Comparison of ENCODE assay signal across 8 cellular contexts in genomic region chr3:53160660-53161344, GRCh38. TPM values are rescaled to one million over a fixed set of nuclear protein-coding genes. Genes with fewer than 3 reads are reported as not detected.
DNase-seq lines count a peak whose midpoint lies in the region; ATAC-seq and TF ChIP-seq lines count a peak whose summit lies in the region.

TSS of gene PRKCD (plus strand) at chr3:53161209. CDS start at chr3:53178423, 17,214 bp downstream.

- H3K36me3 Mint-ChIP-seq in CD8-positive, alpha-beta T cell, result peaks cover 3% of the 10 kb centered on the region
- peaks cover 6% of the 10 kb centered on the region for H3K36me3 Mint-ChIP-seq in activated T-helper 17 cell treated with anti-CD3 and anti-CD28 coated beads, Interleukin-2, amount 50 U/mL, for 72 hours (ENCODE audit: low read depth)
- no peaks in the 10 kb centered on the region for H3K36me3 Mint-ChIP-seq in nephron (ENCODE audit: low read depth)

- peak; percentile 11 for TF ChIP-seq CTCF in CD8-positive, alpha-beta T cell (IDR thresholded peaks at IDR 0.05)
- TF ChIP-seq CTCF in Peyer's patch (IDR thresholded peaks at IDR 0.05) (peak; percentile 47 to 68 (median 61)), fibroblast of pulmonary artery (IDR thresholded peaks at IDR 0.05; ENCODE audit: low read length, missing control alignments) (peak; percentile 38), nephron (IDR thresholded peaks at IDR 0.05; ENCODE audit: unreplicated experiment in 3 of 3) (peak; percentile 4 to 42 (median 41))

- TF ChIP-seq POLR2A in Peyer's patch (IDR thresholded peaks at IDR 0.05), result peak; percentile 73 to 89

- no peaks in the 10 kb centered on the region for H3K9me3 Mint-ChIP-seq in CD8-positive, alpha-beta T cell
- H3K9me3 Mint-ChIP-seq in activated T-helper 17 cell treated with anti-CD3 and anti-CD28 coated beads, Interleukin-2, amount 50 U/mL, for 72 hours, result no peaks in the 10 kb centered on the region
- H3K9me3 Mint-ChIP-seq in nephron, result no peaks in the 10 kb centered on the region

- peak within 1 kb of the TSS; percentile 85 for H3K27ac Mint-ChIP-seq in CD8-positive, alpha-beta T cell
- peak within 1 kb of the TSS; percentile 86 for H3K27ac Mint-ChIP-seq in activated T-helper 17 cell treated with anti-CD3 and anti-CD28 coated beads, Interleukin-2, amount 50 U/mL, for 72 hours
- H3K27ac Mint-ChIP-seq in nephron, result peak within 1 kb of the TSS in 2 of 3 experiments; percentile 32 to 69

- H3K36me3 ChIP-seq in CD8-positive, alpha-beta T cell (ENCODE audit: insufficient read depth, low read length), result no peaks in the 10 kb centered on the region
- peaks cover 0 to 12% (median 0%) of the 10 kb centered on the region in 3 donors for H3K36me3 ChIP-seq in Peyer's patch

- POLR2A ChIA-PET in CD8-positive, alpha-beta T cell (lab: Charles Lee), result interaction anchor here (1.3 to 1.4 kb wide), 3 partner anchors 27 to 42 kb away, joined by 3 to 4 read pairs (median 4); partner anchors contain the start of gene RFT1

- H3K4me3 ChIP-seq in CD8-positive, alpha-beta T cell (ENCODE audit: low read depth, low read length), result peak within 1 kb of the TSS; percentile 85
- peak within 1 kb of the TSS; percentile 77 to 99 (median 98) for H3K4me3 ChIP-seq in Peyer's patch
- H3K4me3 ChIP-seq in fibroblast of pulmonary artery (replicated peaks; ENCODE audit: low read depth, low read length), result peak within 1 kb of the TSS; percentile 83

- peaks cover 15% of the 10 kb centered on the region for H3K27me3 Mint-ChIP-seq in CD8-positive, alpha-beta T cell (ENCODE audit: low read depth)
- H3K27me3 Mint-ChIP-seq in activated T-helper 17 cell treated with anti-CD3 and anti-CD28 coated beads, Interleukin-2, amount 50 U/mL, for 72 hours, result peaks cover 4% of the 10 kb centered on the region
- H3K27me3 Mint-ChIP-seq in nephron (ENCODE audit: low read depth), result peaks cover 33% of the 10 kb centered on the region

- peaks cover 29% of the 10 kb centered on the region for H3K4me1 ChIP-seq in CD8-positive, alpha-beta T cell (ENCODE audit: insufficient read depth, low read length)
- H3K4me1 ChIP-seq in Peyer's patch, result peaks cover 6 to 55% (median 14%) of the 10 kb centered on the region in 4 donors

- CTCF ChIA-PET in CD8-positive, alpha-beta T cell (lab: Charles Lee), result interaction anchor here (1.3 kb wide), 1 partner anchor 35 kb away, joined by 6 read pairs; no protein-coding TSS in a partner anchor

- H3K9me3 ChIP-seq in CD8-positive, alpha-beta T cell (ENCODE audit: low read length), result no peaks in the 10 kb centered on the region
- H3K9me3 ChIP-seq in Peyer's patch, result no peaks in the 10 kb centered on the region

- H3K27me3 ChIP-seq in CD8-positive, alpha-beta T cell (ENCODE audit: insufficient read depth, low read length), result peaks cover 1% of the 10 kb centered on the region
- H3K27me3 ChIP-seq in Peyer's patch, result no peaks in the 10 kb centered on the region

- peak; percentile 75 for ATAC-seq in CD8-positive, alpha-beta T cell
- ATAC-seq in GM19328 (IDR thresholded peaks at IDR 0.05; ENCODE audit: unreplicated experiment) (peak; percentile 45), HG03521 (IDR thresholded peaks at IDR 0.05; ENCODE audit: unreplicated experiment) (peak; percentile 46)
- ATAC-seq in activated T-helper 17 cell treated with anti-CD3 and anti-CD28 coated beads, Interleukin-2, amount 50 U/mL, for 72 hours (replicated peaks), result peak; percentile 78
- ATAC-seq in stimulated activated naive CD8-positive, alpha-beta T cell treated with anti-CD3 and anti-CD28 coated beads, Interleukin-15, Interleukin-2, amounts not matched to agents 100 U/mL and 50 U/mL, for 24 hours, result peak; percentile 72

- intact Hi-C loops in CD8-positive, alpha-beta T cell (cut with DNase I, micrococcal nuclease), result loop anchor here (1.0 to 10.0 kb wide), 3 partner anchors 31 to 264 kb away; partner anchors contain the start of genes RFT1 (in 2 of the 2), STIMATE (in 2 of the 2) and TKT (in 1 of the 2)

- H3K4me3 Mint-ChIP-seq in CD8-positive, alpha-beta T cell, result peak within 1 kb of the TSS; percentile 87
- H3K4me3 Mint-ChIP-seq in activated T-helper 17 cell treated with anti-CD3 and anti-CD28 coated beads, Interleukin-2, amount 50 U/mL, for 72 hours, result peak within 1 kb of the TSS; percentile 87
- H3K4me3 Mint-ChIP-seq in nephron, result peak within 1 kb of the TSS; percentile 90 to 94 (median 92)

- peaks cover 24% of the 10 kb centered on the region for H3K4me1 Mint-ChIP-seq in CD8-positive, alpha-beta T cell (ENCODE audit: low read depth)
- H3K4me1 Mint-ChIP-seq in activated T-helper 17 cell treated with anti-CD3 and anti-CD28 coated beads, Interleukin-2, amount 50 U/mL, for 72 hours, result peaks cover 21% of the 10 kb centered on the region
- peaks cover 40% of the 10 kb centered on the region for H3K4me1 Mint-ChIP-seq in nephron

- peak within 1 kb of the TSS; percentile 50 for H3K27ac ChIP-seq in CD8-positive, alpha-beta T cell (ENCODE audit: low read depth, low read length)
- peak within 1 kb of the TSS; percentile 86 to 98 (median 96) for H3K27ac ChIP-seq in Peyer's patch

- peak; percentile 60 to 84 (median 76) for DNase-seq in CD8-positive, alpha-beta T cell
- DNase-seq in Peyer's patch (peak; percentile 89 to 94 (median 93)), fibroblast of pulmonary artery (ENCODE audit: low read depth) (peak; percentile 87)
- DNase-seq in stimulated activated naive CD8-positive, alpha-beta T cell treated with anti-CD3 and anti-CD28 coated beads, Interleukin-15, Interleukin-2, amounts not matched to agents 100 U/mL and 50 U/mL, for 24 hours, result peak; percentile 79

RNA-seq across cellular contexts. Expression of gene PRKCD, which starts in this region (rescaled TPM):
- 10 to 100 TPM; 19.6 to 20.7 TPM for total RNA-seq in CD8-positive, alpha-beta T cell
- total RNA-seq in Peyer's patch, result 10 to 100 TPM; 36.3 to 73.1 (median 70.6) TPM
- 10 to 100 TPM; 20.4 to 21.8 TPM for total RNA-seq in activated T-helper 17 cell treated with anti-CD3 and anti-CD28 coated beads, Interleukin-2, amount 50 U/mL, for 72 hours

Comparison
In these comparisons a context has a peak if more than half of its experiments do, and no peak if none do; other contexts are left out.
1. Peak in every context shown above with its lines: DNase-seq, ATAC-seq, H3K4me3 ChIP-seq and H3K27ac ChIP-seq.
2. CTCF ChIP-seq: peak in every context shown above with its lines; median percentile 61 in Peyer's patch; 41 in nephron; 38 in fibroblast of pulmonary artery; 11 in CD8-positive, alpha-beta T cell.